8 cellular contexts compared by ENCODE assay signal in genomic region chr2:20222769-20223344, GRCh38. TPM values are rescaled to one million over a fixed set of nuclear protein-coding genes. Genes with fewer than 3 reads are reported as not detected.
DNase-seq lines count a peak whose midpoint lies in the region; ATAC-seq and TF ChIP-seq lines count a peak whose summit lies in the region.

No MANE protein-coding gene starts in this region.

- H3K27ac Mint-ChIP-seq in stimulated activated naive CD8-positive, alpha-beta T cell treated with anti-CD3 and anti-CD28 coated beads, Interleukin-15, Interleukin-2, amounts not matched to agents 100 ng/mL and 50 ng/mL, for 24 hours, result no peak overlapping the region
- no peak overlapping the region for H3K27ac Mint-ChIP-seq in memory B cell

- intact Hi-C loops in ascending aorta (cut with DNase I), result no loop called here

- H3K27me3 ChIP-seq in ascending aorta, result no peaks in the 10 kb centered on the region

- no peaks in the 10 kb centered on the region for H3K36me3 ChIP-seq in ascending aorta

- no peak for DNase-seq in stimulated activated naive CD8-positive, alpha-beta T cell treated with anti-CD3 and anti-CD28 coated beads, Interleukin-15, Interleukin-2, amounts not matched to agents 100 U/mL and 50 U/mL, for 24 hours
- DNase-seq in ascending aorta (ENCODE audit: low spot score in 2 of 2), result no peak
- DNase-seq in memory B cell (ENCODE audit: low spot score in 2 of 2), result no peak
- no peak for DNase-seq in activated effector memory CD4-positive, alpha-beta T cell treated with Interleukin-2 at 50 U/mL for 16 hours

- peaks cover 8 to 14% of the 10 kb centered on the region in 2 donors for H3K4me1 ChIP-seq in ascending aorta

- H3K36me3 Mint-ChIP-seq in stimulated activated naive CD8-positive, alpha-beta T cell treated with anti-CD3 and anti-CD28 coated beads, Interleukin-15, Interleukin-2, amounts not matched to agents 100 ng/mL and 50 ng/mL, for 24 hours (ENCODE audit: low read depth), result no peaks in the 10 kb centered on the region
- H3K36me3 Mint-ChIP-seq in memory B cell, result peaks cover 2% of the 10 kb centered on the region

- H3K4me3 ChIP-seq in ascending aorta, result peak overlapping the region; percentile 78 to 94

- peaks cover 58% of the 10 kb centered on the region for H3K27me3 Mint-ChIP-seq in stimulated activated naive CD8-positive, alpha-beta T cell treated with anti-CD3 and anti-CD28 coated beads, Interleukin-15, Interleukin-2, amounts not matched to agents 100 ng/mL and 50 ng/mL, for 24 hours
- H3K27me3 Mint-ChIP-seq in memory B cell, result peaks cover 20% of the 10 kb centered on the region

- no peak for ATAC-seq in stimulated activated naive CD8-positive, alpha-beta T cell treated with anti-CD3 and anti-CD28 coated beads, Interleukin-15, Interleukin-2, amounts not matched to agents 100 U/mL and 50 U/mL, for 24 hours
- ATAC-seq in memory B cell (ENCODE audit: low read depth) (no peak), HG03097 (IDR thresholded peaks at IDR 0.05; ENCODE audit: low FRiP score, unreplicated experiment) (no peak), HG03095 (IDR thresholded peaks at IDR 0.05; ENCODE audit: unreplicated experiment) (no peak)
- no peak for ATAC-seq in activated CD4-positive, CD25-positive, alpha-beta regulatory T cell treated with anti-CD3 and anti-CD28 coated beads, Interleukin-2, amount 50 U/mL, for 24 hours

- no peak for TF ChIP-seq CTCF in ascending aorta (IDR thresholded peaks at IDR 0.05)

- no peak overlapping the region for H3K27ac ChIP-seq in ascending aorta

- no peaks in the 10 kb centered on the region for H3K9me3 ChIP-seq in ascending aorta

- H3K4me3 Mint-ChIP-seq in stimulated activated naive CD8-positive, alpha-beta T cell treated with anti-CD3 and anti-CD28 coated beads, Interleukin-15, Interleukin-2, amounts not matched to agents 100 ng/mL and 50 ng/mL, for 24 hours, result peak overlapping the region; percentile 43
- peak overlapping the region; percentile 49 for H3K4me3 Mint-ChIP-seq in memory B cell

- H3K4me1 Mint-ChIP-seq in stimulated activated naive CD8-positive, alpha-beta T cell treated with anti-CD3 and anti-CD28 coated beads, Interleukin-15, Interleukin-2, amounts not matched to agents 100 ng/mL and 50 ng/mL, for 24 hours (ENCODE audit: low read depth), result peaks cover 5% of the 10 kb centered on the region
- peaks cover 6% of the 10 kb centered on the region for H3K4me1 Mint-ChIP-seq in memory B cell

- no peaks in the 10 kb centered on the region for H3K9me3 Mint-ChIP-seq in stimulated activated naive CD8-positive, alpha-beta T cell treated with anti-CD3 and anti-CD28 coated beads, Interleukin-15, Interleukin-2, amounts not matched to agents 100 ng/mL and 50 ng/mL, for 24 hours
- no peaks in the 10 kb centered on the region for H3K9me3 Mint-ChIP-seq in memory B cell

RNA-seq across cellular contexts. Expression of gene SDC1, which starts 2.1 kb away (rescaled TPM):
- total RNA-seq in ascending aorta, result 0.32 TPM
